In the genomic region with DNA sequence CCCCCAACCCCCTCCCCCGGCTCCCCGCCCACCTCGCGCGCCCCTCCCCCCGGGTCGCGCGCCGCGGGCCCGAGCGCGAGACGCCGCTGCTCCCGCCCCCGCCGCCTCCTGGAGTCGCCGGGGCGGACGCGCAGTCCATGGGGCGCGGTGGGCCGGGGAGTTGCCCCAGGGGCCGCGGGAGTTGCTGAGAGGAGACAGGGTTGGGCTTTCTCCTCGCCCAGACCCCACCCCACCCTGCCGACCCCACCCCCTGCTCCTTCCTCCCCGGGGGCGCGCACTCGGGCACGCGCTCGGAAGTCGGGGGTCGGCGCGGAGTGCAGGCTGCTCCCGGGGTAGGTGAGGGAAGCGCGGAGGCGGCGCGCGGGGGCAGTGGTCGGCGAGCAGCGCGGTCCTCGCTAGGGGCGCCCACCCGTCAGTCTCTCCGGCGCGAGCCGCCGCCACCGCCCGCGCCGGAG, we compare ENCODE assay signal across 8 cellular contexts. TPM values are rescaled to one million over a fixed set of nuclear protein-coding genes. Genes with fewer than 3 reads are reported as not detected.
DNase-seq lines count a peak whose midpoint lies in the region; ATAC-seq and TF ChIP-seq lines count a peak whose summit lies in the region.

A gene (plus strand): TSS at position 275 of the 455 bp plus-strand sequence. CDS start 297 bp downstream, outside the sequence.

- POLR2A ChIA-PET in activated CD8-positive, alpha-beta T cell treated with anti-CD3 and anti-CD28 coated beads for 36 hours (lab: Charles Lee), result no interaction called here

- no peaks in the 10 kb centered on the region for H3K9me3 Mint-ChIP-seq in activated CD8-positive, alpha-beta T cell treated with anti-CD3 and anti-CD28 coated beads for 36 hours
- H3K9me3 Mint-ChIP-seq in mesothelial cell of epicardium, result no peaks in the 10 kb centered on the region

- peaks cover 61% of the 10 kb centered on the region for H3K27me3 Mint-ChIP-seq in activated CD8-positive, alpha-beta T cell treated with anti-CD3 and anti-CD28 coated beads for 36 hours
- no peaks in the 10 kb centered on the region for H3K27me3 Mint-ChIP-seq in mesothelial cell of epicardium (ENCODE audit: low read depth)

- peak within 1 kb of the TSS; percentile 82 for H3K4me3 ChIP-seq in epithelial cell of proximal tubule (ENCODE audit: low read depth, low read length)
- peak within 1 kb of the TSS; percentile 57 for H3K4me3 ChIP-seq in thymus (ENCODE audit: low read length)

- H3K27ac ChIP-seq in thymus (ENCODE audit: low read depth), result peak within 1 kb of the TSS; percentile 84

- no peak within 1 kb of the TSS for H3K27ac Mint-ChIP-seq in activated CD8-positive, alpha-beta T cell treated with anti-CD3 and anti-CD28 coated beads for 36 hours
- H3K27ac Mint-ChIP-seq in mesothelial cell of epicardium, result peak within 1 kb of the TSS; percentile 97

- peaks cover 6% of the 10 kb centered on the region for H3K4me1 ChIP-seq in thymus (ENCODE audit: control insufficient read depth, insufficient read depth, low read length)

- intact Hi-C loops in activated CD8-positive, alpha-beta T cell treated with anti-CD3 and anti-CD28 coated beads for 36 hours (cut with micrococcal nuclease), result no loop called here

- H3K27me3 ChIP-seq in thymus (ENCODE audit: control insufficient read depth, insufficient read depth), result peaks cover 51% of the 10 kb centered on the region

- ATAC-seq in GM18499 (IDR thresholded peaks at IDR 0.05; ENCODE audit: insufficient read depth, unreplicated experiment) (peak; percentile 12), HG02870 (IDR thresholded peaks at IDR 0.05; ENCODE audit: unreplicated experiment) (peak; percentile 19)
- peak; percentile 41 for ATAC-seq in activated CD8-positive, alpha-beta T cell treated with anti-CD3 and anti-CD28 coated beads for 36 hours

- under 1% methylated on average over 55 of the region's 65 CpGs for WGBS in thymus

- peaks cover 18% of the 10 kb centered on the region for H3K4me1 Mint-ChIP-seq in activated CD8-positive, alpha-beta T cell treated with anti-CD3 and anti-CD28 coated beads for 36 hours (ENCODE audit: low read depth)
- H3K4me1 Mint-ChIP-seq in mesothelial cell of epicardium, result peaks cover 55% of the 10 kb centered on the region

- H3K36me3 ChIP-seq in thymus (ENCODE audit: control insufficient read depth, insufficient read depth), result no peaks in the 10 kb centered on the region

- peak; percentile 76 for DNase-seq in AG09319 (ENCODE audit: extremely low read depth, low read depth)
- DNase-seq in NCI-H1694 (lab: John Stamatoyannopoulos, UW), result peak; percentile 73
- peak; percentile 18 for DNase-seq in activated CD8-positive, alpha-beta T cell treated with anti-CD3 and anti-CD28 coated beads for 36 hours
- DNase-seq in epithelial cell of proximal tubule (ENCODE audit: low read depth), result no peak
- peak; percentile 75 to 86 for DNase-seq in mesothelial cell of epicardium (ENCODE audit: low spot score in 2 of 2, unreplicated experiment in 2 of 2)

- no peaks in the 10 kb centered on the region for H3K36me3 Mint-ChIP-seq in activated CD8-positive, alpha-beta T cell treated with anti-CD3 and anti-CD28 coated beads for 36 hours (ENCODE audit: low read depth)
- no peaks in the 10 kb centered on the region for H3K36me3 Mint-ChIP-seq in mesothelial cell of epicardium

- H3K4me3 Mint-ChIP-seq in activated CD8-positive, alpha-beta T cell treated with anti-CD3 and anti-CD28 coated beads for 36 hours, result peak within 1 kb of the TSS; percentile 70
- H3K4me3 Mint-ChIP-seq in mesothelial cell of epicardium, result peak within 1 kb of the TSS; percentile 87

- no peaks in the 10 kb centered on the region for H3K9me3 ChIP-seq in thymus (ENCODE audit: control insufficient read depth)

- CTCF ChIA-PET in activated CD8-positive, alpha-beta T cell treated with anti-CD3 and anti-CD28 coated beads for 36 hours (lab: Charles Lee), result no interaction called here

- TF ChIP-seq CTCF in AG09319 (IDR thresholded peaks at IDR 0.05; ENCODE audit: low read depth, low read length) (no peak), epithelial cell of proximal tubule (conservative IDR thresholded peaks at IDR 0.05; ENCODE audit: low read depth, low read length) (no peak), mesothelial cell of epicardium (IDR thresholded peaks at IDR 0.05; ENCODE audit: unreplicated experiment) (no peak)
- no peak for TF ChIP-seq CTCF in activated CD8-positive, alpha-beta T cell treated with anti-CD3 and anti-CD28 coated beads for 36 hours (IDR thresholded peaks at IDR 0.05)

RNA-seq across cellular contexts. Expression of the gene that starts here (rescaled TPM):
- total RNA-seq in activated CD8-positive, alpha-beta T cell treated with anti-CD3 and anti-CD28 coated beads for 36 hours, result under 1 TPM; 0.22 to 0.23 TPM
- 122 and 162 TPM in 2 replicates for total RNA-seq in epithelial cell of proximal tubule
- 164 to 170 TPM (median 168 TPM) in 3 replicates for total RNA-seq in mesothelial cell of epicardium
- polyA plus RNA-seq in thymus, result 12.6 TPM

Comparison
In these comparisons a context has a peak if more than half of its experiments do, and no peak if none do; other contexts are left out.
1. RNA of the gene that starts here (total RNA-seq): 164 to 170 TPM in mesothelial cell of epicardium and 122 to 162 TPM in epithelial cell of proximal tubule; 0.22 to 0.23 TPM in activated CD8-positive, alpha-beta T cell treated with anti-CD3 and anti-CD28 coated beads for 36 hours; every median in the first group is over 100 times any median in the second.
2. Peak in DNase-seq and ATAC-seq in activated CD8-positive, alpha-beta T cell treated with anti-CD3 and anti-CD28 coated beads for 36 hours; RNA of the gene not detected or under 1 TPM.
3. Peak in every context shown above with its lines, with median percentiles within 50 percentile points of each other: ATAC-seq.